In genomic region chr10:323651-324293, GRCh38 we compare ENCODE assay signal across 9 cellular contexts.
DNase-seq lines count a peak whose midpoint lies in the region; ATAC-seq lines count a peak whose summit lies in the region.
"Had no signal": no experiment of that assay in that cellular context is flagged by ENCODE, and none has a peak within 500 bp of the region (broad histone marks: within the 10 kb centered on the region; RNA-seq: fewer than 3 reads in every experiment).

No MANE protein-coding gene starts in this region.

- peaks cover 9 to 55% (median 42%) of the 10 kb centered on the region in 5 donors for H3K36me3 ChIP-seq in subcutaneous abdominal adipose tissue (ENCODE audit: control insufficient read depth in 5 of 5, insufficient read depth in 5 of 5, low read length in 5 of 5)

- intact Hi-C loops in activated naive CD4-positive, alpha-beta T cell treated with anti-CD3 and anti-CD28 coated beads for 36 hours (cut with micrococcal nuclease): no loop called here

- peaks cover 2 to 12% (median 11%) of the 10 kb centered on the region in 5 donors for H3K4me1 ChIP-seq in subcutaneous abdominal adipose tissue (ENCODE audit: control insufficient read depth in 5 of 5, insufficient read depth in 5 of 5, low read length in 5 of 5)

- peak overlapping the region in 3 of 5 donors; percentile 30 to 53 (median 42) for H3K4me3 ChIP-seq in subcutaneous abdominal adipose tissue (ENCODE audit: low read depth in 1 of 5, low read length in 5 of 5)

- ATAC-seq in HG03159 (IDR thresholded peaks at IDR 0.05; ENCODE audit: unreplicated experiment): peak; percentile 89

- H3K9ac ChIP-seq in subcutaneous abdominal adipose tissue (ENCODE audit: low read length in 5 of 5): peak overlapping the region in 1 of 5 donors; percentile 63

- no peak overlapping the region for H3K27ac Mint-ChIP-seq in activated naive CD4-positive, alpha-beta T cell treated with anti-CD3 and anti-CD28 coated beads for 36 hours

- peaks cover 3% of the 10 kb centered on the region for H3K36me3 Mint-ChIP-seq in activated naive CD4-positive, alpha-beta T cell treated with anti-CD3 and anti-CD28 coated beads for 36 hours (ENCODE audit: low read depth)

- no peaks in the 10 kb centered on the region for H3K27me3 Mint-ChIP-seq in activated naive CD4-positive, alpha-beta T cell treated with anti-CD3 and anti-CD28 coated beads for 36 hours (ENCODE audit: low read depth)

- H3K4me1 Mint-ChIP-seq in activated naive CD4-positive, alpha-beta T cell treated with anti-CD3 and anti-CD28 coated beads for 36 hours (ENCODE audit: low read depth): peaks cover 6% of the 10 kb centered on the region

- peak; percentile 42 for DNase-seq in activated naive CD4-positive, alpha-beta T cell treated with anti-CD3 and anti-CD28 coated beads for 36 hours
- DNase-seq in activated naive CD4-positive, alpha-beta T cell treated with anti-CD3 and anti-CD28 coated beads, Interleukin-2, amount 50 U/mL, for 16 hours: no peak
- DNase-seq in T-helper 2 cell (peak in 3 of 5 experiments; percentile 25 to 92 (median 32)), lung microvascular endothelial cell (ENCODE audit: low read depth in 2 of 2) (peak; percentile 93 to 94), NCI-H2029 treated with DMSO at 0.1 percent for 48 hours (lab: John Stamatoyannopoulos, UW) (no peak)
- peak; percentile 25 for DNase-seq in central memory CD4-positive, alpha-beta T cell

- H3K27me3 ChIP-seq in subcutaneous abdominal adipose tissue (ENCODE audit: control insufficient read depth in 5 of 5, insufficient read depth in 4 of 5, low read length in 5 of 5): no peaks in the 10 kb centered on the region

- CTCF ChIA-PET in activated naive CD4-positive, alpha-beta T cell treated with anti-CD3 and anti-CD28 coated beads for 36 hours (lab: Charles Lee): no interaction called here

- H3K27ac ChIP-seq in subcutaneous abdominal adipose tissue (ENCODE audit: low read depth, low read length): peak overlapping the region; percentile 80

- H3K4me3 Mint-ChIP-seq in activated naive CD4-positive, alpha-beta T cell treated with anti-CD3 and anti-CD28 coated beads for 36 hours: no peak overlapping the region

- H3K9me3 Mint-ChIP-seq in activated naive CD4-positive, alpha-beta T cell treated with anti-CD3 and anti-CD28 coated beads for 36 hours: no peaks in the 10 kb centered on the region

- H3K9me3 ChIP-seq in subcutaneous abdominal adipose tissue (ENCODE audit: control insufficient read depth in 5 of 5, low read length in 5 of 5): no peaks in the 10 kb centered on the region
- H3K9me3 ChIP-seq: Caco-2 had no signal

Comparison
In these comparisons a context has a peak if more than half of its experiments do, and no peak if none do; other contexts are left out.
1. DNase-seq: peak in activated naive CD4-positive, alpha-beta T cell treated with anti-CD3 and anti-CD28 coated beads for 36 hours (single experiment), T-helper 2 cell (3 of 5), central memory CD4-positive, alpha-beta T cell (single experiment) and lung microvascular endothelial cell (2 of 2); none in activated naive CD4-positive, alpha-beta T cell treated with anti-CD3 and anti-CD28 coated beads, Interleukin-2, amount 50 U/mL, for 16 hours (single experiment) and NCI-H2029 treated with DMSO at 0.1 percent for 48 hours (single experiment).